ENCODE assay signal across 18 cellular contexts in genomic region chr1:100438375-100438774, GRCh38.
DNase-seq lines count a peak whose midpoint lies in the region; ATAC-seq lines count a peak whose summit lies in the region.
"Had no signal": no experiment of that assay in that cellular context is flagged by ENCODE, and none has a peak within 500 bp of the region (broad histone marks: within the 10 kb centered on the region; RNA-seq: fewer than 3 reads in every experiment).

No MANE protein-coding gene starts in this region.

- no peak overlapping the region for H3K4me3 Mint-ChIP-seq in activated CD4-positive, alpha-beta T cell treated with anti-CD3 and anti-CD28 coated beads, Interleukin-2, amount 10 ng/mL, durations not matched to agents 7 days and 5 days
- peak overlapping the region in 1 of 7 donors; percentile 71 for H3K4me3 Mint-ChIP-seq in CD8-positive, alpha-beta memory T cell
- H3K4me3 Mint-ChIP-seq in effector memory CD8-positive, alpha-beta T cell = no peak overlapping the region
- peak overlapping the region in 3 of 10 donors; percentile 4 to 60 (median 24) for H3K4me3 Mint-ChIP-seq in naive thymus-derived CD8-positive, alpha-beta T cell

- no peak overlapping the region for H3K4me3 ChIP-seq in CD8-positive, alpha-beta memory T cell (ENCODE audit: low read length)
- H3K4me3 ChIP-seq: BLaER1 had no signal

- no peaks in the 10 kb centered on the region for H3K27me3 Mint-ChIP-seq in activated CD4-positive, alpha-beta T cell treated with anti-CD3 and anti-CD28 coated beads, Interleukin-2, amount 10 ng/mL, durations not matched to agents 7 days and 5 days
- H3K27me3 Mint-ChIP-seq in CD8-positive, alpha-beta memory T cell = no peaks in the 10 kb centered on the region
- no peaks in the 10 kb centered on the region for H3K27me3 Mint-ChIP-seq in effector memory CD8-positive, alpha-beta T cell
- no peaks in the 10 kb centered on the region for H3K27me3 Mint-ChIP-seq in naive thymus-derived CD8-positive, alpha-beta T cell

- DNase-seq in activated CD4-positive, alpha-beta T cell treated with anti-CD3 and anti-CD28 coated beads, Interleukin-2, amount 10 ng/mL, durations not matched to agents 7 days and 5 days = no peak
- DNase-seq in activated CD4-positive, alpha-beta T cell treated with anti-CD3 and anti-CD28 coated beads for 4 hours = no peak
- DNase-seq in CD8-positive, alpha-beta memory T cell = no peak
- no peak for DNase-seq in effector memory CD8-positive, alpha-beta T cell
- no peak for DNase-seq in naive thymus-derived CD8-positive, alpha-beta T cell
- DNase-seq in NCI-H187 treated with DMSO at 0.1 percent for 48 hours (lab: John Stamatoyannopoulos, UW) = no peak
- no peak for DNase-seq in amygdala (lab: John Stamatoyannopoulos, UW)
- DNase-seq: DMS53, Karpas-422, MM.1S, NCI-H1105, NCI-H187, NCI-H2171, NCI-H446 treated with DMSO at 0.1 percent for 48 hours, NCI-H82 had no signal

- H3K27ac Mint-ChIP-seq in activated CD4-positive, alpha-beta T cell treated with anti-CD3 and anti-CD28 coated beads, Interleukin-2, amount 10 ng/mL, durations not matched to agents 7 days and 5 days = peak overlapping the region; percentile 92
- H3K27ac Mint-ChIP-seq in CD8-positive, alpha-beta memory T cell = peak overlapping the region; percentile 44 to 96 (median 92)
- H3K27ac Mint-ChIP-seq in effector memory CD8-positive, alpha-beta T cell = peak overlapping the region; percentile 94 to 96
- H3K27ac Mint-ChIP-seq in naive thymus-derived CD8-positive, alpha-beta T cell = peak overlapping the region; percentile 86 to 98 (median 92)

- H3K4me1 Mint-ChIP-seq in activated CD4-positive, alpha-beta T cell treated with anti-CD3 and anti-CD28 coated beads, Interleukin-2, amount 10 ng/mL, durations not matched to agents 7 days and 5 days = peaks cover 69% of the 10 kb centered on the region
- H3K4me1 Mint-ChIP-seq in CD8-positive, alpha-beta memory T cell = peaks cover 67 to 89% (median 88%) of the 10 kb centered on the region in 3 donors
- H3K4me1 Mint-ChIP-seq in effector memory CD8-positive, alpha-beta T cell (ENCODE audit: low read depth in 2 of 2) = peaks cover 38 to 56% of the 10 kb centered on the region in 2 donors
- peaks cover 23 to 75% (median 63%) of the 10 kb centered on the region in 4 donors for H3K4me1 Mint-ChIP-seq in naive thymus-derived CD8-positive, alpha-beta T cell

- CTCF ChIA-PET in activated CD4-positive, alpha-beta T cell treated with anti-CD3 and anti-CD28 coated beads, Interleukin-2, amount 10 ng/mL, durations not matched to agents 7 days and 5 days (lab: Charles Lee) = no interaction called here
- CTCF ChIA-PET in CD8-positive, alpha-beta memory T cell (lab: Charles Lee) = interaction anchor here (1.1 to 2.1 kb wide), 2 partner anchors 14 to 18 kb away, joined by 3 to 7 read pairs; no protein-coding TSS in a partner anchor

- H3K27me3 ChIP-seq in CD8-positive, alpha-beta memory T cell (ENCODE audit: insufficient read depth, low read length, poor library complexity, severe bottlenecking) = no peaks in the 10 kb centered on the region
- H3K27me3 ChIP-seq: BLaER1 had no signal

- no peaks in the 10 kb centered on the region for H3K36me3 ChIP-seq in CD8-positive, alpha-beta memory T cell (ENCODE audit: insufficient read depth, low read length)

- no peaks in the 10 kb centered on the region for H3K9me3 ChIP-seq in CD8-positive, alpha-beta memory T cell (ENCODE audit: low read length)
- H3K9me3 ChIP-seq: BLaER1 had no signal

- H3K36me3 Mint-ChIP-seq in activated CD4-positive, alpha-beta T cell treated with anti-CD3 and anti-CD28 coated beads, Interleukin-2, amount 10 ng/mL, durations not matched to agents 7 days and 5 days (ENCODE audit: low read depth) = peaks cover 64% of the 10 kb centered on the region
- H3K36me3 Mint-ChIP-seq in CD8-positive, alpha-beta memory T cell = peaks cover 23 to 56% (median 26%) of the 10 kb centered on the region in 3 donors
- peaks cover 42% of the 10 kb centered on the region for H3K36me3 Mint-ChIP-seq in effector memory CD8-positive, alpha-beta T cell (ENCODE audit: insufficient read depth)
- H3K36me3 Mint-ChIP-seq in naive thymus-derived CD8-positive, alpha-beta T cell = peaks cover 21 to 30% (median 24%) of the 10 kb centered on the region in 3 donors

- peaks cover 90% of the 10 kb centered on the region for H3K4me1 ChIP-seq in CD8-positive, alpha-beta memory T cell (ENCODE audit: insufficient read depth, low read length)

- ATAC-seq in effector memory CD8-positive, alpha-beta T cell (replicated peaks) = no peak
- ATAC-seq in naive thymus-derived CD8-positive, alpha-beta T cell = no peak
- no peak for ATAC-seq in GM18861 (IDR thresholded peaks at IDR 0.05; ENCODE audit: unreplicated experiment)

- POLR2A ChIA-PET in activated CD4-positive, alpha-beta T cell treated with anti-CD3 and anti-CD28 coated beads, Interleukin-2, amount 10 ng/mL, durations not matched to agents 7 days and 5 days (lab: Charles Lee) = no interaction called here
- POLR2A ChIA-PET in CD8-positive, alpha-beta memory T cell (lab: Charles Lee) = no interaction called here
- POLR2A ChIA-PET in naive thymus-derived CD8-positive, alpha-beta T cell (lab: Charles Lee) = interaction anchor here (1.0 to 3.4 kb wide), 2 partner anchors 16 to 86 kb away, joined by 3 to 24 read pairs; partner anchors contain the start of gene CDC14A

- peaks cover 7% of the 10 kb centered on the region for H3K9me3 Mint-ChIP-seq in activated CD4-positive, alpha-beta T cell treated with anti-CD3 and anti-CD28 coated beads, Interleukin-2, amount 10 ng/mL, durations not matched to agents 7 days and 5 days
- peaks cover 0 to 2% (median 0%) of the 10 kb centered on the region in 5 donors for H3K9me3 Mint-ChIP-seq in CD8-positive, alpha-beta memory T cell
- H3K9me3 Mint-ChIP-seq in effector memory CD8-positive, alpha-beta T cell = peaks cover 0 to 8% of the 10 kb centered on the region in 2 donors
- H3K9me3 Mint-ChIP-seq in naive thymus-derived CD8-positive, alpha-beta T cell = peaks cover 0 to 20% (median 3%) of the 10 kb centered on the region in 9 donors

- H3K27ac ChIP-seq in CD8-positive, alpha-beta memory T cell (ENCODE audit: low read depth, low read length) = no peak overlapping the region
- H3K27ac ChIP-seq: 22Rv1, BLaER1 had no signal
